In the genomic region with DNA sequence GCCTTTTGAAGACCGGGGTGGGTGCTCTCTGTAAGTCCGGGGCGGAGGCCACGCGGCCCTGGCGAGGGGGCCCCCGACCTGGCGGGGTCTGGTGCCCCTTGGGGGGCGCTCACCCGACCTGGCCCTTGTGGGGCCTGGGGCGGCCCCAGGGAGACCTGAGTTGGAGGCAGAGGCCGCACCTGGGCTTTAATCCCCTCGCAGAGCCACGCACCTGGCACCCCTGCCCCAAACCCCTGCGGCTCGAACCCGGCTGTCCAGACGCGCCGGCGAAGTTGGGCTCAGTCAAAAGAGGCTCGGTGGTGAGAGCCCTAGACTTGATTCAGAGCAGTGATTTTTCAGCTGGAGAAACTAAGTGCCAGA, we compare ENCODE assay signal across 9 cellular contexts. TPM values are rescaled to one million over a fixed set of nuclear protein-coding genes. Genes with fewer than 3 reads are reported as not detected.
DNase-seq lines count a peak whose midpoint lies in the region; ATAC-seq, FAIRE-seq and TF ChIP-seq lines count a peak whose summit lies in the region.
"Had no signal": no experiment of that assay in that cellular context is flagged by ENCODE, and none has a peak within 500 bp of the region (broad histone marks: within the 10 kb centered on the region; RNA-seq: fewer than 3 reads in every experiment).

No MANE protein-coding gene starts in this region.

- BruUV-seq in GM12878 (replicated peaks; lab: Mats Ljungman, UMichigan) = no TSS peak

- H3K9me3 Mint-ChIP-seq in naive B cell = no peaks in the 10 kb centered on the region

- CTCF ChIA-PET in GM12878 (lab: Yijun Ruan, JAX) = interaction anchor here (0.6 to 3.2 kb wide), 30 partner anchors 9 to 1571 kb away, joined by 3 to 14 read pairs (median 4); partner anchors contain the start of genes PSMD9 and RHOF

- SMC1A ChIA-PET in GM12878 (lab: Charles Lee; ENCODE audit: uncharacterized antibody, unreplicated experiment) = interaction anchor here (0.6 to 3.7 kb wide), 12 partner anchors 9 to 204 kb away, joined by 3 to 21 read pairs (median 3); no protein-coding TSS in a partner anchor

- 2% methylated on average over 17 of the region's 22 CpGs for WGBS in GM12878 (ENCODE audit: insufficient coverage, insufficient replicate concordance, low lambda C conversion rate, missing lambda C conversion rate)

- H3K36me3 ChIP-seq in GM12878 (ENCODE audit: control insufficient read depth in 2 of 2, insufficient read depth in 2 of 2, low read length in 1 of 2) = peaks cover 0 to 8% of the 10 kb centered on the region in 2 experiments; a peak in 2 of 4 replicates

- TF ChIP-seq POLR2A in GM12878 (IDR thresholded peaks at IDR 0.05; ENCODE audit: low read depth, low read length) = no peak

- peaks cover 8% of the 10 kb centered on the region; the same call in 1 of the 2 replicates for H3K4me1 ChIP-seq in GM12878 (ENCODE audit: control insufficient read depth, insufficient read depth, low read length)

- POLR2A ChIA-PET in GM12878 (lab: Charles Lee) = interaction anchor here (0.7 to 1.2 kb wide), 3 partner anchors 9 to 151 kb away, joined by 3 read pairs; no protein-coding TSS in a partner anchor

- DNase-seq in GM12878 (ENCODE audit: low read depth, low spot score) = no peak
- no peak for DNase-seq in naive B cell
- DNase-seq in stimulated activated CD4-positive, alpha-beta T cell treated with anti-CD3 and anti-CD28 coated beads, Interleukin-15, amount 100 ng/mL, for 24 hours = no peak
- no peak for DNase-seq in NCI-H446 (lab: John Stamatoyannopoulos, UW)
- no peak for DNase-seq in COLO668 (lab: John Stamatoyannopoulos, UW; ENCODE audit: unreplicated experiment)
- DNase-seq in middle frontal gyrus (ENCODE audit: extremely low spot score, low spot score) = no peak

- H3K36me3 Mint-ChIP-seq in naive B cell = no peaks in the 10 kb centered on the region

- no peaks in the 10 kb centered on the region for H4K20me1 ChIP-seq in GM12878 (ENCODE audit: control insufficient read depth, insufficient read depth)

- no peaks in the 10 kb centered on the region for H3K79me2 ChIP-seq in GM12878 (ENCODE audit: control insufficient read depth, insufficient read depth, low read length)

- TF ChIP-seq CTCF in GM12875 (IDR thresholded peaks at IDR 0.05; ENCODE audit: borderline replicate concordance, insufficient read depth, low read depth, low read length) = no peak
- TF ChIP-seq CTCF in GM12878 (IDR thresholded peaks at IDR 0.05 in 2 of 3, conservative IDR thresholded peaks at IDR 0.05 in 1 of 3; ENCODE audit: control insufficient read depth in 2 of 3, extremely low read depth in 1 of 3, insufficient read depth in 1 of 3, low read depth in 3 of 3, low read length in 3 of 3) = no peak; a peak in 1 of 6 replicates

- no peak for TF ChIP-seq RAD21 in GM12878 (IDR thresholded peaks at IDR 0.05; ENCODE audit: insufficient read depth, low read depth, low read length)

- no peak for TF ChIP-seq EP300 in GM12878 (IDR thresholded peaks at IDR 0.05; ENCODE audit: borderline replicate concordance in 1 of 2, control insufficient read depth in 1 of 2, low read depth in 2 of 2, low read length in 2 of 2)

- peak overlapping the region; percentile 89 for H3K4me2 ChIP-seq in GM12878 (ENCODE audit: control insufficient read depth, insufficient read depth)

- peak overlapping the region; percentile 28 to 99 (median 94) for H3K27ac Mint-ChIP-seq in naive B cell

- intact Hi-C loops in GM12878 (cut with micrococcal nuclease; ENCODE audit: unreplicated experiment) = loop anchor here (5.0 kb wide), 1 partner anchor 204 kb away; no protein-coding TSS in a partner anchor

- no peaks in the 10 kb centered on the region for H3K27me3 ChIP-seq in GM12878 (replicated peaks in 1 of 2; ENCODE audit: control insufficient read depth in 2 of 2, insufficient read depth in 2 of 2, low read length in 1 of 2)

- peaks cover 13% of the 10 kb centered on the region in 3 donors for H3K4me1 Mint-ChIP-seq in naive B cell

- H3K4me3 ChIP-seq in GM12875 (ENCODE audit: low read depth, low read length) = peak overlapping the region; percentile 26
- peak overlapping the region; percentile 57 for H3K4me3 ChIP-seq in GM12878

- FAIRE-seq in GM12878 (lab: Jason Lieb, UNC) = no peak

- peak overlapping the region in 5 of 8 donors; percentile 71 to 91 (median 81) for H3K4me3 Mint-ChIP-seq in naive B cell

- H3K27me3 Mint-ChIP-seq in naive B cell = no peaks in the 10 kb centered on the region

- peak overlapping the region; percentile 91 for H2AFZ ChIP-seq in GM12878 (ENCODE audit: control insufficient read depth, low read depth, low read length)

- RAD21 ChIA-PET in GM12878 (lab: Charles Lee; ENCODE audit: unreplicated experiment) = interaction anchor here (0.6 to 1.6 kb wide), 15 partner anchors 9 to 307 kb away, joined by 3 to 22 read pairs (median 4); partner anchors contain the start of genes DIABLO and PSMD9

- H3K9me3 ChIP-seq in GM12878 (replicated peaks; ENCODE audit: control insufficient read depth, insufficient read depth, low read length) = no peaks in the 10 kb centered on the region

- in situ Hi-C loops in GM12878 (cut with MboI) = no loop called here

- ATAC-seq in HG02970 (IDR thresholded peaks at IDR 0.05; ENCODE audit: low FRiP score, unreplicated experiment) (peak; percentile 19), GM12878 (peak; percentile 51), naive B cell (ENCODE audit: low read depth in 2 of 2) (peak; percentile 35 to 54)

- no peak overlapping the region for H3K27ac ChIP-seq in GM12878 (ENCODE audit: control insufficient read depth, insufficient read depth)

- peak overlapping the region; percentile 21; the same call in 1 of the 2 replicates for H3K9ac ChIP-seq in GM12878 (ENCODE audit: control insufficient read depth, insufficient read depth, low read length)

TF ChIP-seq in GM12878, 131 proteins besides CTCF, POLR2A, EP300 and RAD21 (continues in another document):
- TF ChIP-seq MXI1 (IDR thresholded peaks at IDR 0.05; ENCODE audit: low read depth, low read length) (no peak), GATAD2B (conservative IDR thresholded peaks at IDR 0.05; ENCODE audit: low read depth) (0 out of 2 replicates have a peak, but pooled peaks have one; percentile 10), SMARCA5 (IDR thresholded peaks at IDR 0.05) (0 out of 2 replicates have a peak, but pooled peaks have one; percentile 5), EGR1 (IDR thresholded peaks at IDR 0.05; ENCODE audit: borderline replicate concordance in 1 of 2, low read depth in 2 of 2, low read length in 2 of 2) (no peak)

RNA-seq across cellular contexts. Expression of gene CFAP251, which starts 0.3 kb away (rescaled TPM):
- total RNA-seq in GM12878 (2013; cell fraction: nucleolus; rRNA removed) = 8.3 and 9.2 TPM in 2 replicates
- total RNA-seq in GM12878 (2014; rRNA removed) (0.79 and 1.6 TPM in 2 replicates), GM12878 (2014; rRNA removed; fragmentation: Illumina TruSeq; extraction: Trizol) (0.37 and 0.72 TPM in 2 replicates), GM12878 (2021) (0.85 and 0.97 TPM in 2 replicates)
- polyA plus RNA-seq in GM12878 (2011; ENCODE audit: low read depth) = 1.0 TPM
- polyA plus RNA-seq in GM12878 (2011; rRNA removed) (0.10 and 0.23 TPM in 2 replicates), GM12878 (2014; fragmentation: Illumina TruSeq; extraction: Trizol) (0.72 and 1.2 TPM in 2 replicates), GM12878 (2014; fragmentation: Nextera tagmentation; extraction: Ambion mirVana) (under 1 TPM; 0.27 to 0.42 TPM), GM12878 (2014; rRNA removed) (0.48 and 0.95 TPM in 2 replicates), GM12878 (2016; fragmentation: Nextera tagmentation; extraction: Ambion mirVana) (under 1 TPM; 0.11 to 0.57 TPM), naive B cell (ENCODE audit: low read depth in 6 of 6) (under 1 TPM in 4 of 6 donors, not detected in 2; 0.26 to 0.91 (median 0.55) TPM)
- polyA plus RNA-seq in GM12878 (2011; cell fraction: cytosol; rRNA removed) = 0.09 and 0.43 TPM in 2 replicates
- 0.21 and 0.26 TPM in 2 replicates for polyA plus RNA-seq in GM12878 (2011; cell fraction: nucleus; rRNA removed)
- polyA plus RNA-seq in GM12878 (2012) = 0.97 and 1.3 TPM in 2 replicates
- 0.51 and 0.62 TPM in 2 replicates for polyA minus RNA-seq in GM12878 (2011; rRNA and poly(A)+ RNA removed)
- not detected in 2 replicates for polyA minus RNA-seq in GM12878 (2011; cell fraction: cytosol; rRNA and poly(A)+ RNA removed)
- 0.36 and 0.86 TPM in 2 replicates for polyA minus RNA-seq in GM12878 (2011; cell fraction: nucleus; rRNA and poly(A)+ RNA removed)

RNA-seq across cellular contexts. Expression of gene PSMD9, which starts 30.1 kb away (rescaled TPM):
- 28.4 and 30.3 TPM in 2 replicates for total RNA-seq in GM12878 (2013; cell fraction: nucleolus; rRNA removed)
- total RNA-seq in GM12878 (2014; rRNA removed) = 80.8 and 110 TPM in 2 replicates
- total RNA-seq in GM12878 (2014; rRNA removed; fragmentation: Illumina TruSeq; extraction: Trizol) = 32.4 and 39.3 TPM in 2 replicates
- 51.1 and 70.0 TPM in 2 replicates for total RNA-seq in GM12878 (2021)
- 16.7 TPM for polyA plus RNA-seq in GM12878 (2011; ENCODE audit: low read depth)
- polyA plus RNA-seq in GM12878 (2011; rRNA removed) = 38.2 and 46.3 TPM in 2 replicates
- polyA plus RNA-seq in GM12878 (2011; cell fraction: cytosol; rRNA removed) = 65.5 and 93.4 TPM in 2 replicates
- polyA plus RNA-seq in GM12878 (2011; cell fraction: nucleus; rRNA removed) = 46.5 and 60.9 TPM in 2 replicates
- polyA plus RNA-seq in GM12878 (2012) = 37.3 and 39.3 TPM in 2 replicates
- 13.0 and 26.1 TPM in 2 replicates for polyA plus RNA-seq in GM12878 (2014; fragmentation: Illumina TruSeq; extraction: Trizol)
- polyA plus RNA-seq in GM12878 (2014; fragmentation: Nextera tagmentation; extraction: Ambion mirVana) = 10 to 100 TPM; 14.6 to 33.7 TPM
- 82.8 and 114 TPM in 2 replicates for polyA plus RNA-seq in GM12878 (2014; rRNA removed)
- 100 to 1,000 TPM; 132 to 152 TPM for polyA plus RNA-seq in GM12878 (2016; fragmentation: Nextera tagmentation; extraction: Ambion mirVana)
- 23.6 and 28.5 TPM in 2 replicates for polyA minus RNA-seq in GM12878 (2011; rRNA and poly(A)+ RNA removed)
- polyA minus RNA-seq in GM12878 (2011; cell fraction: cytosol; rRNA and poly(A)+ RNA removed) = 12.4 and 18.6 TPM in 2 replicates
- polyA minus RNA-seq in GM12878 (2011; cell fraction: nucleus; rRNA and poly(A)+ RNA removed) = 6.6 and 13.1 TPM in 2 replicates
- polyA plus RNA-seq in naive B cell (ENCODE audit: low read depth in 6 of 6) = 10 to 100 TPM; 71.6 to 97.1 (median 74.1) TPM

RNA-seq across cellular contexts. Expression of gene HPD, which starts 60.0 kb away (rescaled TPM):
- total RNA-seq in GM12878 (2013; cell fraction: nucleolus; rRNA removed) = not detected in 2 replicates
- total RNA-seq in GM12878 (2014; rRNA removed) = not detected in 2 replicates
- total RNA-seq in GM12878 (2014; rRNA removed; fragmentation: Illumina TruSeq; extraction: Trizol) = not detected in 2 replicates
- total RNA-seq in GM12878 (2021) = 0.13 and 0.28 TPM in 2 replicates
- polyA plus RNA-seq in GM12878 (2011; ENCODE audit: low read depth) = not detected
- not detected in 2 replicates for polyA plus RNA-seq in GM12878 (2011; rRNA removed)
- not detected in 2 replicates for polyA plus RNA-seq in GM12878 (2011; cell fraction: cytosol; rRNA removed)
- polyA plus RNA-seq in GM12878 (2011; cell fraction: nucleus; rRNA removed) = not detected in 2 replicates
- polyA plus RNA-seq in GM12878 (2012) = 0.15 TPM in 1 of 2 replicates, not detected in the other
- polyA plus RNA-seq in GM12878 (2014; fragmentation: Illumina TruSeq; extraction: Trizol) = not detected in 2 replicates
- under 1 TPM in 1 of 2 experiments, not detected in 1; 0.04 TPM for polyA plus RNA-seq in GM12878 (2014; fragmentation: Nextera tagmentation; extraction: Ambion mirVana)
- polyA plus RNA-seq in GM12878 (2014; rRNA removed) = 0.15 and 0.69 TPM in 2 replicates
- polyA plus RNA-seq in GM12878 (2016; fragmentation: Nextera tagmentation; extraction: Ambion mirVana) = not detected
- not detected in 2 replicates for polyA minus RNA-seq in GM12878 (2011; rRNA and poly(A)+ RNA removed)
- polyA minus RNA-seq in GM12878 (2011; cell fraction: cytosol; rRNA and poly(A)+ RNA removed) = not detected in 2 replicates
- not detected in 2 replicates for polyA minus RNA-seq in GM12878 (2011; cell fraction: nucleus; rRNA and poly(A)+ RNA removed)
- polyA plus RNA-seq in naive B cell (ENCODE audit: low read depth in 6 of 6) = not detected
- total RNA-seq: RPMI7951 had no signal
